Comparison of ENCODE assay signal across 1 cellular context in genomic region chr7:18580945-18581344, GRCh38.
TF ChIP-seq lines count a peak whose summit lies in the region.

No MANE protein-coding gene starts in this region.

TF ChIP-seq in HepG2, 621 proteins besides CTCF, POLR2A, EP300 and RAD21 (continued from another document):
- TF ChIP-seq, protein P1, sequence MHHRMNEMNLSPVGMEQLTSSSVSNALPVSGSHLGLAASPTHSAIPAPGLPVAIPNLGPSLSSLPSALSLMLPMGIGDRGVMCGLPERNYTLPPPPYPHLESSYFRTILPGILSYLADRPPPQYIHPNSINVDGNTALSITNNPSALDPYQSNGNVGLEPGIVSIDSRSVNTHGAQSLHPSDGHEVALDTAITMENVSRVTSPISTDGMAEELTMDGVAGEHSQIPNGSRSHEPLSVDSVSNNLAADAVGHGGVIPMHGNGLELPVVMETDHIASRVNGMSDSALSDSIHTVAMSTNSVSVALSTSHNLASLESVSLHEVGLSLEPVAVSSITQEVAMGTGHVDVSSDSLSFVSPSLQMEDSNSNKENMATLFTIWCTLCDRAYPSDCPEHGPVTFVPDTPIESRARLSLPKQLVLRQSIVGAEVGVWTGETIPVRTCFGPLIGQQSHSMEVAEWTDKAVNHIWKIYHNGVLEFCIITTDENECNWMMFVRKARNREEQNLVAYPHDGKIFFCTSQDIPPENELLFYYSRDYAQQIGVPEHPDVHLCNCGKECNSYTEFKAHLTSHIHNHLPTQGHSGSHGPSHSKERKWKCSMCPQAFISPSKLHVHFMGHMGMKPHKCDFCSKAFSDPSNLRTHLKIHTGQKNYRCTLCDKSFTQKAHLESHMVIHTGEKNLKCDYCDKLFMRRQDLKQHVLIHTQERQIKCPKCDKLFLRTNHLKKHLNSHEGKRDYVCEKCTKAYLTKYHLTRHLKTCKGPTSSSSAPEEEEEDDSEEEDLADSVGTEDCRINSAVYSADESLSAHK (CRISPR knock-in tag; IDR thresholded peaks at IDR 0.05; ENCODE audit: borderline replicate concordance), result no peak
- TF ChIP-seq, protein P2, sequence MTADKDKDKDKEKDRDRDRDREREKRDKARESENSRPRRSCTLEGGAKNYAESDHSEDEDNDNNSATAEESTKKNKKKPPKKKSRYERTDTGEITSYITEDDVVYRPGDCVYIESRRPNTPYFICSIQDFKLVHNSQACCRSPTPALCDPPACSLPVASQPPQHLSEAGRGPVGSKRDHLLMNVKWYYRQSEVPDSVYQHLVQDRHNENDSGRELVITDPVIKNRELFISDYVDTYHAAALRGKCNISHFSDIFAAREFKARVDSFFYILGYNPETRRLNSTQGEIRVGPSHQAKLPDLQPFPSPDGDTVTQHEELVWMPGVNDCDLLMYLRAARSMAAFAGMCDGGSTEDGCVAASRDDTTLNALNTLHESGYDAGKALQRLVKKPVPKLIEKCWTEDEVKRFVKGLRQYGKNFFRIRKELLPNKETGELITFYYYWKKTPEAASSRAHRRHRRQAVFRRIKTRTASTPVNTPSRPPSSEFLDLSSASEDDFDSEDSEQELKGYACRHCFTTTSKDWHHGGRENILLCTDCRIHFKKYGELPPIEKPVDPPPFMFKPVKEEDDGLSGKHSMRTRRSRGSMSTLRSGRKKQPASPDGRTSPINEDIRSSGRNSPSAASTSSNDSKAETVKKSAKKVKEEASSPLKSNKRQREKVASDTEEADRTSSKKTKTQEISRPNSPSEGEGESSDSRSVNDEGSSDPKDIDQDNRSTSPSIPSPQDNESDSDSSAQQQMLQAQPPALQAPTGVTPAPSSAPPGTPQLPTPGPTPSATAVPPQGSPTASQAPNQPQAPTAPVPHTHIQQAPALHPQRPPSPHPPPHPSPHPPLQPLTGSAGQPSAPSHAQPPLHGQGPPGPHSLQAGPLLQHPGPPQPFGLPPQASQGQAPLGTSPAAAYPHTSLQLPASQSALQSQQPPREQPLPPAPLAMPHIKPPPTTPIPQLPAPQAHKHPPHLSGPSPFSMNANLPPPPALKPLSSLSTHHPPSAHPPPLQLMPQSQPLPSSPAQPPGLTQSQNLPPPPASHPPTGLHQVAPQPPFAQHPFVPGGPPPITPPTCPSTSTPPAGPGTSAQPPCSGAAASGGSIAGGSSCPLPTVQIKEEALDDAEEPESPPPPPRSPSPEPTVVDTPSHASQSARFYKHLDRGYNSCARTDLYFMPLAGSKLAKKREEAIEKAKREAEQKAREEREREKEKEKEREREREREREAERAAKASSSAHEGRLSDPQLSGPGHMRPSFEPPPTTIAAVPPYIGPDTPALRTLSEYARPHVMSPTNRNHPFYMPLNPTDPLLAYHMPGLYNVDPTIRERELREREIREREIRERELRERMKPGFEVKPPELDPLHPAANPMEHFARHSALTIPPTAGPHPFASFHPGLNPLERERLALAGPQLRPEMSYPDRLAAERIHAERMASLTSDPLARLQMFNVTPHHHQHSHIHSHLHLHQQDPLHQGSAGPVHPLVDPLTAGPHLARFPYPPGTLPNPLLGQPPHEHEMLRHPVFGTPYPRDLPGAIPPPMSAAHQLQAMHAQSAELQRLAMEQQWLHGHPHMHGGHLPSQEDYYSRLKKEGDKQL (CRISPR knock-in tag; IDR thresholded peaks at IDR 0.05; ENCODE audit: low read depth), result no peak
- TF ChIP-seq, protein P3, sequence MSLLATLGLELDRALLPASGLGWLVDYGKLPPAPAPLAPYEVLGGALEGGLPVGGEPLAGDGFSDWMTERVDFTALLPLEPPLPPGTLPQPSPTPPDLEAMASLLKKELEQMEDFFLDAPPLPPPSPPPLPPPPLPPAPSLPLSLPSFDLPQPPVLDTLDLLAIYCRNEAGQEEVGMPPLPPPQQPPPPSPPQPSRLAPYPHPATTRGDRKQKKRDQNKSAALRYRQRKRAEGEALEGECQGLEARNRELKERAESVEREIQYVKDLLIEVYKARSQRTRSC (CRISPR knock-in tag; IDR thresholded peaks at IDR 0.05; ENCODE audit: low read depth), result no peak
- TF ChIP-seq GATAD2A (CRISPR knock-in tag; IDR thresholded peaks at IDR 0.05) (no peak), ZNF646 (CRISPR knock-in tag; IDR thresholded peaks at IDR 0.05) (no peak), BHLHE40 (IDR thresholded peaks at IDR 0.05; ENCODE audit: low read length) (no peak), ZNF263 (CRISPR knock-in tag; IDR thresholded peaks at IDR 0.05) (no peak)
- TF ChIP-seq, protein P4, sequence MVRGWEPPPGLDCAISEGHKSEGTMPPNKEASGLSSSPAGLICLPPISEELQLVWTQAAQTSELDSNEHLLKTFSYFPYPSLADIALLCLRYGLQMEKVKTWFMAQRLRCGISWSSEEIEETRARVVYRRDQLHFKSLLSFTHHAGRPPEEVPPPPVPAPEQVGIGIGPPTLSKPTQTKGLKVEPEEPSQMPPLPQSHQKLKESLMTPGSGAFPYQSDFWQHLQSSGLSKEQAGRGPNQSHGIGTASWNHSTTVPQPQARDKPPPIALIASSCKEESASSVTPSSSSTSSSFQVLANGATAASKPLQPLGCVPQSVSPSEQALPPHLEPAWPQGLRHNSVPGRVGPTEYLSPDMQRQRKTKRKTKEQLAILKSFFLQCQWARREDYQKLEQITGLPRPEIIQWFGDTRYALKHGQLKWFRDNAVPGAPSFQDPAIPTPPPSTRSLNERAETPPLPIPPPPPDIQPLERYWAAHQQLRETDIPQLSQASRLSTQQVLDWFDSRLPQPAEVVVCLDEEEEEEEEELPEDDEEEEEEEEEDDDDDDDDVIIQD (CRISPR knock-in tag; IDR thresholded peaks at IDR 0.05; ENCODE audit: low read depth), result no peak
